In the genomic region with DNA sequence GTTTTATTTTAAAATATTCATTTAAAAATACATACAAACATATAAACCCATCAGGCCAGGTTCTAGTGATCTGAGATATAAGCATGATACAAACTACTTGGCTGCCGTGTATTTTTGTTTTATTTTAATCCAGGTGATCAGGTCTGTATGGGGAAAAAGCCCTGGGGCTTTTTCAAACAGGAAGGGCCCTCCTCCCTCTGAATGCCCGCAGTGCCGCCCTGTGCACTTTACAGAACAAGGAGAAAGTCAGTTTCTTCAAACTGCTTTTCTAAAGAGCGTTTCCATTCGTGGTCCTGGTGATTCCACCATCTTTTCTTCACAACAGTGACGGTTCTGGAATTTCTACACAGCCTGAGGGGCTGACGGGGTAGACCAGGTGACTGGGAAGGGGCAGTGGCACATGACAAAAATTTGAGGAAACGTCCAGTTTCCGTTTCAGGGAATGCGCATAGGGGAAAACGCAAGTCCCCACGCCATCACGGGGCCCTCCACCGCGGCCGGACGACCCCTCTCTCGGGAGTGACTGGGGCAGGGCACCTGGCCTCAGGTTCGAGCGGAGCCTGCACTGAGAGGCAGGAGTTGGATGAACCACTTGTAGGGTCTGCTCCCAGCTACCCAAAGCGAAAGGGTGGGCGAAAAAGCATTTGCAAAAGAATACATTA, we compare ENCODE assay signal across 8 cellular contexts. TPM values are rescaled to one million over a fixed set of nuclear protein-coding genes. Genes with fewer than 3 reads are reported as not detected.
DNase-seq lines count a peak whose midpoint lies in the region; ATAC-seq, FAIRE-seq and TF ChIP-seq lines count a peak whose summit lies in the region.

No MANE protein-coding gene starts in this region.

- H3K27ac ChIP-seq in SK-N-SH (ENCODE audit: low read depth in 2 of 2, low read length in 1 of 2) (peak overlapping the region; percentile 82 to 96; a peak in 3 of 4 replicates), hepatocyte (peak overlapping the region; percentile 91), sigmoid colon (peak overlapping the region; percentile 96 to 98 (median 96))

- H4K20me1 ChIP-seq in SK-N-SH (ENCODE audit: insufficient read depth) (peaks cover 21% of the 10 kb centered on the region), hepatocyte (ENCODE audit: insufficient read depth, poor library complexity, severe bottlenecking) (peaks cover 21% of the 10 kb centered on the region)

- no peaks in the 10 kb centered on the region for H3K27me3 ChIP-seq in SK-N-SH (ENCODE audit: insufficient read depth)
- no peaks in the 10 kb centered on the region for H3K27me3 ChIP-seq in hepatocyte
- H3K27me3 ChIP-seq in sigmoid colon: no peaks in the 10 kb centered on the region

- H3K4me1 ChIP-seq in SK-N-SH (ENCODE audit: control insufficient read depth in 1 of 2, insufficient read depth in 2 of 2, low read depth in 1 of 2, low read length in 1 of 2) (peaks cover 15 to 18% of the 10 kb centered on the region in 2 experiments; a peak in 2 of 4 replicates), hepatocyte (ENCODE audit: insufficient read depth) (peaks cover 13% of the 10 kb centered on the region), sigmoid colon (peaks cover 0 to 35% (median 26%) of the 10 kb centered on the region in 4 donors)

- H3K9me3 ChIP-seq in SK-N-SH (no peaks in the 10 kb centered on the region), hepatocyte (ENCODE audit: low read depth) (no peaks in the 10 kb centered on the region), sigmoid colon (no peaks in the 10 kb centered on the region)

- no peak for ATAC-seq in SK-N-SH treated with all-trans-retinoic acid at 6 μM for 48 hours

- POLR2A ChIA-PET in SK-N-SH (lab: Yijun Ruan, JAX): interaction anchor here (0.6 to 1.5 kb wide), 3 partner anchors 95 to 348 kb away, joined by 3 to 6 read pairs (median 3); no protein-coding TSS in a partner anchor

- H3K27ac Mint-ChIP-seq in activated T-helper 2 cell treated with anti-CD3 and anti-CD28 coated beads, Interferon-gamma antibody, Interleukin-2, Interleukin-4, amounts not matched to agents 10 μg/mL and 5 μg/mL and 100 μg/mL, durations not matched to agents 14 hours and 24 hours and 36 hours: no peak overlapping the region

- peaks cover 8% of the 10 kb centered on the region for H3K4me1 Mint-ChIP-seq in activated T-helper 2 cell treated with anti-CD3 and anti-CD28 coated beads, Interferon-gamma antibody, Interleukin-2, Interleukin-4, amounts not matched to agents 10 μg/mL and 5 μg/mL and 100 μg/mL, durations not matched to agents 14 hours and 24 hours and 36 hours (ENCODE audit: low read depth)

- TF ChIP-seq EP300 in SK-N-SH (IDR thresholded peaks at IDR 0.05; ENCODE audit: borderline replicate concordance in 1 of 2, low read depth in 1 of 2, low read length in 1 of 2) (no peak), sigmoid colon (IDR thresholded peaks at IDR 0.05) (no peak)

- no peaks in the 10 kb centered on the region for H3K9me3 Mint-ChIP-seq in activated T-helper 2 cell treated with anti-CD3 and anti-CD28 coated beads, Interferon-gamma antibody, Interleukin-2, Interleukin-4, amounts not matched to agents 10 μg/mL and 5 μg/mL and 100 μg/mL, durations not matched to agents 14 hours and 24 hours and 36 hours

- H3K4me3 Mint-ChIP-seq in activated T-helper 2 cell treated with anti-CD3 and anti-CD28 coated beads, Interferon-gamma antibody, Interleukin-2, Interleukin-4, amounts not matched to agents 10 μg/mL and 5 μg/mL and 100 μg/mL, durations not matched to agents 14 hours and 24 hours and 36 hours (ENCODE audit: low read depth): peak overlapping the region; percentile 65

- no peak for TF ChIP-seq POLR2A in sigmoid colon (IDR thresholded peaks at IDR 0.05)

- H3K9ac ChIP-seq in SK-N-SH: peak overlapping the region; percentile 90; the same call in 1 of the 2 replicates

- H3K36me3 Mint-ChIP-seq in activated T-helper 2 cell treated with anti-CD3 and anti-CD28 coated beads, Interferon-gamma antibody, Interleukin-2, Interleukin-4, amounts not matched to agents 10 μg/mL and 5 μg/mL and 100 μg/mL, durations not matched to agents 14 hours and 24 hours and 36 hours (ENCODE audit: low read depth): no peaks in the 10 kb centered on the region

- 49% methylated on average over 22 of the region's 22 CpGs for WGBS in SK-N-SH (ENCODE audit: low lambda C conversion rate)
- 5% methylated on average over 22 of the region's 22 CpGs for WGBS in hepatocyte (ENCODE audit: low lambda C conversion rate, missing lambda C conversion rate)
- 7 to 10% methylated on average over 22 of the region's 22 CpGs for WGBS in sigmoid colon, 2 donors

- H3K79me2 ChIP-seq in SK-N-SH (ENCODE audit: insufficient read depth): peaks cover 31% of the 10 kb centered on the region
- peaks cover 30% of the 10 kb centered on the region for H3K79me2 ChIP-seq in hepatocyte

- peaks cover 48% of the 10 kb centered on the region for H3K27me3 Mint-ChIP-seq in activated T-helper 2 cell treated with anti-CD3 and anti-CD28 coated beads, Interferon-gamma antibody, Interleukin-2, Interleukin-4, amounts not matched to agents 10 μg/mL and 5 μg/mL and 100 μg/mL, durations not matched to agents 14 hours and 24 hours and 36 hours (ENCODE audit: low read depth)

- FAIRE-seq in D721Med (lab: Jason Lieb, UNC): no peak

- TF ChIP-seq RAD21 in SK-N-SH (IDR thresholded peaks at IDR 0.05; ENCODE audit: low read length): no peak

- H3K4me3 ChIP-seq in SK-N-SH (ENCODE audit: low read depth in 2 of 2, low read length in 1 of 2): peak overlapping the region; percentile 70 to 85
- H3K4me3 ChIP-seq in hepatocyte: peak overlapping the region; percentile 91
- H3K4me3 ChIP-seq in sigmoid colon: peak overlapping the region; percentile 79 to 85 (median 83)

- CTCF ChIA-PET in SK-N-SH (lab: Yijun Ruan, JAX): interaction anchor here (1.1 kb wide), 1 partner anchor 348 kb away, joined by 3 read pairs; no protein-coding TSS in a partner anchor

- intact Hi-C loops in activated T-helper 2 cell treated with anti-CD3 and anti-CD28 coated beads, Interferon-gamma antibody, Interleukin-2, Interleukin-4, amounts not matched to agents 10 μg/mL and 5 μg/mL and 100 μg/mL, durations not matched to agents 14 hours and 24 hours and 36 hours (cut with micrococcal nuclease): no loop called here
- intact Hi-C loops in sigmoid colon (cut with DNase I): loop anchor here (5.0 kb wide), 4 partner anchors 102 to 248 kb away; no protein-coding TSS in a partner anchor

- peak overlapping the region; percentile 97 for H3K4me2 ChIP-seq in SK-N-SH
- H3K4me2 ChIP-seq in hepatocyte: peak overlapping the region; percentile 90

- H3K36me3 ChIP-seq in SK-N-SH (replicated peaks in 1 of 2; ENCODE audit: control insufficient read depth in 1 of 2, insufficient read depth in 2 of 2, low read length in 1 of 2) (peaks cover 0 to 3% of the 10 kb centered on the region in 2 experiments), hepatocyte (replicated peaks; ENCODE audit: insufficient read depth, low read depth) (no peaks in the 10 kb centered on the region), sigmoid colon (no peaks in the 10 kb centered on the region)

- H3F3A ChIP-seq in SK-N-SH (replicated peaks; ENCODE audit: insufficient read depth): peaks cover 6% of the 10 kb centered on the region

- DNase-seq in SK-N-SH (peak; percentile 39), hepatocyte (ENCODE audit: low spot score) (peak; percentile 26), sigmoid colon (peak; percentile 76), D721Med (ENCODE audit: insufficient read length, low spot score) (no peak), EL (no peak), NCI-H524 (lab: John Stamatoyannopoulos, UW) (no peak)
- no peak for DNase-seq in activated T-helper 2 cell treated with anti-CD3 and anti-CD28 coated beads, Interferon-gamma antibody, Interleukin-2, Interleukin-4, amounts not matched to agents 10 μg/mL and 5 μg/mL and 100 μg/mL, durations not matched to agents 14 hours and 24 hours and 36 hours (ENCODE audit: low spot score)

- H2AFZ ChIP-seq in SK-N-SH (ENCODE audit: low read depth) (peak overlapping the region; percentile 91), hepatocyte (peak overlapping the region; percentile 75)

- no peaks in the 10 kb centered on the region for H3K9me2 ChIP-seq in SK-N-SH
- H3K9me2 ChIP-seq in hepatocyte (replicated peaks; ENCODE audit: insufficient read depth): no peaks in the 10 kb centered on the region

- TF ChIP-seq CTCF in SK-N-SH (IDR thresholded peaks at IDR 0.05) (no peak), hepatocyte (IDR thresholded peaks at IDR 0.05; ENCODE audit: poor library complexity) (peak; percentile 2), sigmoid colon (IDR thresholded peaks at IDR 0.05) (no peak), D721Med (IDR thresholded peaks at IDR 0.05; ENCODE audit: insufficient read depth, missing control alignments) (no peak)

TF ChIP-seq in SK-N-SH, 30 proteins besides CTCF, POLR2A, EP300 and RAD21 (continues in another document):
- TF ChIP-seq YY1 (IDR thresholded peaks at IDR 0.05; ENCODE audit: low read depth): no peak
- no peak for TF ChIP-seq RCOR1 (IDR thresholded peaks at IDR 0.05; ENCODE audit: low read length)
- no peak for TF ChIP-seq TEAD4 (IDR thresholded peaks at IDR 0.05; ENCODE audit: borderline replicate concordance, insufficient read depth)
- TF ChIP-seq MEF2A (IDR thresholded peaks at IDR 0.05; ENCODE audit: borderline replicate concordance, low read depth): no peak

TF ChIP-seq in SK-N-SH treated with all-trans-retinoic acid at 6 μM for 48 hours, 23 proteins besides CTCF, POLR2A, EP300 and RAD21 (continues in another document):
- no peak for TF ChIP-seq GLIS3 (CRISPR knock-in tag; IDR thresholded peaks at IDR 0.05)
- no peak for TF ChIP-seq CREB5 (CRISPR knock-in tag; IDR thresholded peaks at IDR 0.05; ENCODE audit: low read depth)

RNA-seq across cellular contexts. Expression of gene SPTBN1, which starts 1.1 kb away (rescaled TPM):
- polyA plus RNA-seq in SK-N-SH (2012; rRNA removed): 27.1 and 29.1 TPM in 2 replicates
- 15.4 and 18.8 TPM in 2 replicates for polyA plus RNA-seq in SK-N-SH (2012; cell fraction: cytosol; rRNA removed)
- 92.5 and 114 TPM in 2 replicates for polyA plus RNA-seq in SK-N-SH (2012; cell fraction: nucleus; rRNA removed)
- 67.9 and 70.3 TPM in 2 replicates for total RNA-seq in activated T-helper 2 cell treated with anti-CD3 and anti-CD28 coated beads, Interferon-gamma antibody, Interleukin-2, Interleukin-4, amounts not matched to agents 10 μg/mL and 5 μg/mL and 100 μg/mL, durations not matched to agents 14 hours and 24 hours and 36 hours
- 324 and 341 TPM in 2 replicates for total RNA-seq in hepatocyte
- polyA plus RNA-seq in hepatocyte: 122 and 124 TPM in 2 replicates
- total RNA-seq in sigmoid colon: 100 to 1,000 TPM; 169 to 273 (median 259) TPM
- polyA plus RNA-seq in sigmoid colon: 100 to 1,000 TPM in 1 of 3 donors, 10 to 100 TPM in 2; 23.1 to 101 (median 36.6) TPM

Comparison
In these comparisons a context has a peak if more than half of its experiments do, and no peak if none do; other contexts are left out.
1. DNase-seq: peak in SK-N-SH (single experiment), hepatocyte (single experiment) and sigmoid colon (single experiment); none in activated T-helper 2 cell treated with anti-CD3 and anti-CD28 coated beads, Interferon-gamma antibody, Interleukin-2, Interleukin-4, amounts not matched to agents 10 μg/mL and 5 μg/mL and 100 μg/mL, durations not matched to agents 14 hours and 24 hours and 36 hours (single experiment), D721Med (single experiment), EL (single experiment) and NCI-H524 (0 of 2).
2. Peak in every context shown above with its lines, with median percentiles within 50 percentile points of each other: H3K27ac ChIP-seq and H3K4me3 ChIP-seq.